In genomic region chr16:10385725-10386516, GRCh38 we compare ENCODE assay signal across 8 cellular contexts. TPM values are rescaled to one million over a fixed set of nuclear protein-coding genes. Genes with fewer than 3 reads are reported as not detected.
DNase-seq lines count a peak whose midpoint lies in the region; ATAC-seq, FAIRE-seq and TF ChIP-seq lines count a peak whose summit lies in the region.

ATF7IP2 (plus strand) TSS chr16:10386061; CDS start chr16:10430621, 44,560 bp downstream.

- peak within 1 kb of the TSS; percentile 82 for H2AFZ ChIP-seq in endothelial cell of umbilical vein (ENCODE audit: low read depth, low read length)

- H3K27me3 ChIP-seq in endothelial cell of umbilical vein (ENCODE audit: control insufficient read depth in 2 of 2, insufficient read depth in 2 of 2, low read length in 2 of 2), result no peaks in the 10 kb centered on the region

- dilution Hi-C loops in endothelial cell of umbilical vein (cut with MboI; ENCODE audit: extremely low pct_ligation_motif_present, low sequenced_read_pairs), result no loop called here

- FAIRE-seq in endothelial cell of umbilical vein (lab: Jason Lieb, UNC), result peak; percentile 96

- POLR2A ChIA-PET in endothelial cell of umbilical vein (lab: Charles Lee), result interaction anchor here (0.6 kb wide), 1 partner anchor 66 kb away, joined by 6 read pairs; no protein-coding TSS in a partner anchor

- H3K9me3 ChIP-seq in endothelial cell of umbilical vein (replicated peaks; ENCODE audit: control insufficient read depth, insufficient read depth, low read length), result no peaks in the 10 kb centered on the region

- ATAC-seq in HG02623 (IDR thresholded peaks at IDR 0.05; ENCODE audit: unreplicated experiment), result peak; percentile 85

- H3K79me2 ChIP-seq in endothelial cell of umbilical vein (ENCODE audit: control insufficient read depth, insufficient read depth, low read length), result peaks cover 4% of the 10 kb centered on the region

- H3K4me3 ChIP-seq in endothelial cell of umbilical vein (replicated peaks in 1 of 3; ENCODE audit: insufficient read depth in 1 of 3, low read depth in 1 of 3, low read length in 3 of 3), result peak within 1 kb of the TSS; percentile 72 to 94 (median 94)

- peaks cover 8% of the 10 kb centered on the region for H3K4me1 ChIP-seq in endothelial cell of umbilical vein (ENCODE audit: control insufficient read depth, extremely low read depth, insufficient read depth, low read length)

- BruUV-seq in endothelial cell of umbilical vein (replicated peaks; lab: Mats Ljungman, UMichigan), result no TSS peak

- peak within 1 kb of the TSS; percentile 89 for H3K9ac ChIP-seq in endothelial cell of umbilical vein (replicated peaks; ENCODE audit: extremely low read depth, insufficient read depth, low read length)

- DNase-seq in GM10266 (ENCODE audit: extremely low spot score) (peak; percentile 89), NCI-H510A (lab: John Stamatoyannopoulos, UW) (peak; percentile 47), endothelial cell of umbilical vein (ENCODE audit: low read depth, low spot score) (peak; percentile 95), middle frontal gyrus (ENCODE audit: extremely low spot score, low spot score) (peak; percentile 73), DMS 273 treated with DMSO at 0.1 percent for 48 hours (lab: John Stamatoyannopoulos, UW) (no peak)
- DNase-seq in activated CD8-positive, alpha-beta memory T cell treated with anti-CD3 and anti-CD28 coated beads, Interleukin-2, amount 50 U/mL, for 24 hours (ENCODE audit: extremely low read depth), result peak; percentile 80
- DNase-seq in stimulated activated CD8-positive, alpha-beta memory T cell treated with anti-CD3 and anti-CD28 coated beads, Interleukin-15, amount 100 ng/mL, for 48 hours (ENCODE audit: low read depth in 2 of 2), result peak; percentile 86 to 90

- no peaks in the 10 kb centered on the region for H3K36me3 ChIP-seq in endothelial cell of umbilical vein (ENCODE audit: control insufficient read depth in 2 of 2, extremely low read depth in 1 of 2, insufficient read depth in 2 of 2, low read length in 2 of 2)

- CTCF ChIA-PET in endothelial cell of umbilical vein (lab: Charles Lee), result interaction anchor here (1.3 to 1.9 kb wide), 2 partner anchors 17 to 124 kb away, joined by 3 to 6 read pairs; no protein-coding TSS in a partner anchor

- H4K20me1 ChIP-seq in endothelial cell of umbilical vein (replicated peaks; ENCODE audit: control insufficient read depth, extremely low read depth, insufficient read depth, low read length), result no peaks in the 10 kb centered on the region

- TF ChIP-seq POLR2A in endothelial cell of umbilical vein (IDR thresholded peaks at IDR 0.05; ENCODE audit: low read depth, low read length), result peak; percentile 91

- H3K4me2 ChIP-seq in endothelial cell of umbilical vein (ENCODE audit: insufficient read depth, low read length), result peak within 1 kb of the TSS; percentile 84

- H3K27ac ChIP-seq in endothelial cell of umbilical vein (ENCODE audit: insufficient read depth, low read depth, low read length), result peak within 1 kb of the TSS; percentile 55

- H3K9me1 ChIP-seq in endothelial cell of umbilical vein (replicated peaks; ENCODE audit: control insufficient read depth, extremely low read depth, insufficient read depth, low read length), result no peaks in the 10 kb centered on the region

- TF ChIP-seq CTCF in GM10266 (IDR thresholded peaks at IDR 0.05; ENCODE audit: control insufficient read depth, insufficient read depth, low read depth, missing control alignments) (no peak), endothelial cell of umbilical vein (IDR thresholded peaks at IDR 0.05; ENCODE audit: extremely low read depth in 1 of 2, insufficient read depth in 1 of 2, low read depth in 1 of 2, low read length in 2 of 2) (no peak)

- intact Hi-C loops in endothelial cell of umbilical vein (cut with micrococcal nuclease), result loop anchor here (1.0 to 10.0 kb wide), 5 partner anchors 19 to 559 kb away; partner anchors contain the start of genes CLEC16A, DEXI and NUBP1

TF ChIP-seq in endothelial cell of umbilical vein, 7 proteins besides CTCF, POLR2A, EP300 and RAD21:
- TF ChIP-seq MAX (IDR thresholded peaks at IDR 0.05; ENCODE audit: insufficient read depth, insufficient read length) (no peak), GATA2 (IDR thresholded peaks at IDR 0.05; ENCODE audit: insufficient read depth, insufficient read length, low read depth, low read length) (no peak), JUN (IDR thresholded peaks at IDR 0.05; ENCODE audit: borderline replicate concordance, insufficient read depth, insufficient read length, low read depth) (no peak), MYC (IDR thresholded peaks at IDR 0.05; ENCODE audit: low read depth, low read length) (no peak), FOS (IDR thresholded peaks at IDR 0.05; ENCODE audit: borderline replicate concordance, insufficient read depth, low read length) (no peak), EZH2 (IDR thresholded peaks at IDR 0.05; ENCODE audit: borderline replicate concordance, low read depth, low read length, severe bottlenecking) (no peak), POLR2AphosphoS5 (IDR thresholded peaks at IDR 0.05; ENCODE audit: insufficient read depth, low read depth, low read length) (peak; percentile 96)

RNA-seq across cellular contexts. Expression of gene ATF7IP2, which starts in this region (rescaled TPM):
- 13.0 and 14.6 TPM in 2 replicates for total RNA-seq in endothelial cell of umbilical vein
- polyA plus RNA-seq in endothelial cell of umbilical vein, result 8.1 and 9.7 TPM in 2 replicates
- polyA plus RNA-seq in endothelial cell of umbilical vein (2011; cell fraction: cytosol; rRNA removed), result 9.0 and 9.9 TPM in 2 replicates
- 33.0 and 47.2 TPM in 2 replicates for polyA plus RNA-seq in endothelial cell of umbilical vein (2011; cell fraction: nucleus; rRNA removed)
- 9.6 and 10.6 TPM in 2 replicates for polyA plus RNA-seq in endothelial cell of umbilical vein (2012)
- polyA minus RNA-seq in endothelial cell of umbilical vein, result 18.7 and 26.9 TPM in 2 replicates
- not detected for polyA minus RNA-seq in endothelial cell of umbilical vein (2011; cell fraction: cytosol; rRNA and poly(A)+ RNA removed)
- polyA minus RNA-seq in endothelial cell of umbilical vein (2011; cell fraction: nucleus; rRNA and poly(A)+ RNA removed), result 26.8 and 40.1 TPM in 2 replicates
